2 cellular contexts compared by ENCODE assay signal in the genomic region with DNA sequence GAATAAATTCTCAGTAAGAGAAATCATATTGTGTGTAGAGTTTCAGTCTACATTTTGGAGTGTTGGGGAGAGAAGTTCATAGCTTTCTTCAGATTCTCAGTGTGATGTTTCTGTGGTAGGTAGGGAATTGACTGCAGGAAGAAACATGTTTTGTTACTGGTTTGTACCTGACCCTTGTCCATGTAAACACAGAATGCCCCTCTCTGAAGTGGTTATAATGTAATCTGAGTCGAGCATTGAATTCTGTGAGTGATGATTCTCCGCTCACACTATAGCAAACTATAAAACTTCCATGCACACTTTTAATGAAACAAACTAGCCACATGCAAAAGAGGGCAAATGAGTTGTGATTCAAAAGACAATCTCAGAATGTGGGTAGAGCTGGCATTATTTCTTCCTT.
TF ChIP-seq lines count a peak whose summit lies in the region.

No MANE protein-coding gene starts in this region.

TF ChIP-seq in HEK293, 187 proteins besides CTCF, POLR2A, EP300 and RAD21 (continued from another document):
- TF ChIP-seq ZNF175 (tag by site-specific recombination; IDR thresholded peaks at IDR 0.05) (no peak), ZNF221 (tag by site-specific recombination; IDR thresholded peaks at IDR 0.05; ENCODE audit: borderline replicate concordance) (no peak)

TF ChIP-seq in WTC11, 78 proteins besides CTCF, POLR2A, EP300 and RAD21 (continued from another document):
- TF ChIP-seq ZNF281 (CRISPR knock-in tag; IDR thresholded peaks at IDR 0.05) (no peak), EMX1 (CRISPR knock-in tag; IDR thresholded peaks at IDR 0.05) (no peak), NR2C2 (CRISPR knock-in tag; IDR thresholded peaks at IDR 0.05) (no peak)
- TF ChIP-seq, protein P1, sequence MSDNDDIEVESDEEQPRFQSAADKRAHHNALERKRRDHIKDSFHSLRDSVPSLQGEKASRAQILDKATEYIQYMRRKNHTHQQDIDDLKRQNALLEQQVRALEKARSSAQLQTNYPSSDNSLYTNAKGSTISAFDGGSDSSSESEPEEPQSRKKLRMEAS (CRISPR knock-in tag; IDR thresholded peaks at IDR 0.05) = no peak
- TF ChIP-seq, protein P2, sequence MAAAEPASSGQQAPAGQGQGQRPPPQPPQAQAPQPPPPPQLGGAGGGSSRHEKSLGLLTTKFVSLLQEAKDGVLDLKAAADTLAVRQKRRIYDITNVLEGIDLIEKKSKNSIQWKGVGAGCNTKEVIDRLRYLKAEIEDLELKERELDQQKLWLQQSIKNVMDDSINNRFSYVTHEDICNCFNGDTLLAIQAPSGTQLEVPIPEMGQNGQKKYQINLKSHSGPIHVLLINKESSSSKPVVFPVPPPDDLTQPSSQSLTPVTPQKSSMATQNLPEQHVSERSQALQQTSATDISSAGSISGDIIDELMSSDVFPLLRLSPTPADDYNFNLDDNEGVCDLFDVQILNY (CRISPR knock-in tag; IDR thresholded peaks at IDR 0.05) = no peak
TF ChIP-seq in WTC11: peak in this region for 0.
